27 cellular contexts compared by ENCODE assay signal in genomic region chr1:162941024-162941423, GRCh38.
"Had no signal": no experiment of that assay in that cellular context is flagged by ENCODE, and none has a peak within 500 bp of the region (broad histone marks: within the 10 kb centered on the region; RNA-seq: fewer than 3 reads in every experiment).

No MANE protein-coding gene starts in this region.

- H3K36me3 ChIP-seq: stomach, suprapubic skin, thoracic aorta, thyroid gland, tibial artery, tibial nerve, transverse colon, upper lobe of left lung, upper lobe of right lung, uterus, vagina had no signal

- DNase-seq: stimulated activated CD4-positive, alpha-beta T cell treated with anti-CD3 and anti-CD28 coated beads, Interleukin-2, amount 100 ng/mL, for 48 hours; stimulated activated CD4-positive, alpha-beta T cell treated with anti-CD3 and anti-CD28 coated beads, Interleukin-4, amount 100 ng/mL, for 1 hour; stimulated activated CD4-positive, alpha-beta T cell treated with anti-CD3 and anti-CD28 coated beads, Interleukin-4, amount 100 ng/mL, for 24 hours; stimulated activated CD4-positive, alpha-beta T cell treated with anti-CD3 and anti-CD28 coated beads, Interleukin-4, amount 100 ng/mL, for 4 hours; stimulated activated CD8-positive, alpha-beta memory T cell treated with anti-CD3 and anti-CD28 coated beads, Interleukin-4, amount 100 ng/mL, for 48 hours; stimulated activated naive B cell treated with anti-CD40 and anti-IgM and Interleukin-4, amounts not matched to agents 10 μg/mL and 1 μg/mL and 100 μg/mL, for 72 hours; stimulated activated naive CD4-positive, alpha-beta T cell; stimulated activated naive CD4-positive, alpha-beta T cell treated with Interleukin-2 at 50 U/mL for 16 hours; stimulated activated naive CD8-positive, alpha-beta T cell treated with anti-CD3 and anti-CD28 coated beads, Interleukin-15, amount 100 ng/mL, for 72 hours; stimulated activated naive CD8-positive, alpha-beta T cell treated with anti-CD3 and anti-CD28 coated beads, Interleukin-15, Interleukin-2, amounts not matched to agents 100 U/mL and 50 U/mL, for 24 hours; stomach; substantia nigra; testis; thyroid gland; tibial artery; transverse colon; trophoblast cell; upper lobe of left lung; upper lobe of right lung; uterus had no signal

- ATAC-seq: stimulated activated effector memory CD8-positive, alpha-beta T cell treated with anti-CD3 and anti-CD28 coated beads, Interleukin-12 subunit alpha, Interleukin-12 subunit beta, amount 100 ng/mL, for 72 hours; stimulated activated memory B cell treated with anti-CD40 and anti-IgM and Interleukin-4, amounts not matched to agents 10 μg/mL and 1 μg/mL and 100 μg/mL, for 72 hours; stimulated activated naive B cell treated with anti-CD40 and anti-IgM and Interleukin-4, amounts not matched to agents 10 μg/mL and 1 μg/mL and 100 μg/mL, for 72 hours; stimulated activated naive CD8-positive, alpha-beta T cell treated with anti-CD3 and anti-CD28 coated beads, Interleukin-15, amount 100 ng/mL, for 72 hours; stimulated activated naive CD8-positive, alpha-beta T cell treated with anti-CD3 and anti-CD28 coated beads, Interleukin-15, Interleukin-2, amounts not matched to agents 100 U/mL and 50 U/mL, for 24 hours; upper lobe of right lung had no signal

- H3K27ac ChIP-seq: stomach, suprapubic skin, testis, thoracic aorta, thyroid gland, tibial artery, tibial nerve, transverse colon, upper lobe of left lung, upper lobe of right lung, uterus, vagina had no signal

- H3K4me1 ChIP-seq: testis, thyroid gland, tibial nerve, transverse colon, upper lobe of left lung, upper lobe of right lung, uterus had no signal

- H3K9me3 ChIP-seq: stomach, suprapubic skin, testis, thoracic aorta, thyroid gland, tibial artery, tibial nerve, transverse colon, upper lobe of left lung, upper lobe of right lung, uterus, vagina had no signal

- H3K27me3 ChIP-seq: stomach, suprapubic skin, testis, thyroid gland, tibial artery, upper lobe of left lung, uterus, vagina had no signal

- FAIRE-seq: urothelium cell line had no signal

- H3K4me3 ChIP-seq: stomach, suprapubic skin, testis, thoracic aorta, thyroid gland, tibial artery, tibial nerve, transverse colon, upper lobe of left lung, upper lobe of right lung, uterus, vagina had no signal
